19 cellular contexts compared by ENCODE assay signal in the genomic region with DNA sequence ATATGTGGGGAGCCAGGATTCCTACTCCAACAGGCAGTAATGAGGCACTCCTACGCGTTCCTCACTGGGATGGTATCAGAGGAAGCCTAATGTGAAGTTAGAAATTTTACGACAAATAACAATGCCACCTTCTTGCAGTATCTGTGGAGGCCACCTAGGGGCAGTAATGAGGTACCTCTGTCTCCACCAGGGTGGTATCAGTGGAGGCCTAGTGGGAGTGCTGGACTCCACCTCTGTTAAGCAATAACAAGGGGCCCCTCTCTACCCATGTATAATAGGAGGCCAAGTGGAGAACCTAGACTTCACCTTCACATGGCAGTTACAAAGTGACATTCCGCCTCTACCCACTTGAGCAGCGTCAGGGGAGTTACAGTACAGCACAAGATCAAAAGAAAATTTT.
A peak's percentile ranks its signal among the peaks of the same experiment; 100 is the strongest.
DNase-seq lines count a peak whose midpoint lies in the region; ATAC-seq, FAIRE-seq and TF ChIP-seq lines count a peak whose summit lies in the region.
"Had no signal": no experiment of that assay in that cellular context is flagged by ENCODE, and none has a peak within 500 bp of the region (broad histone marks: within the 10 kb centered on the region; RNA-seq: fewer than 3 reads in every experiment).

No MANE protein-coding gene starts in this region.

- H3K36me3 ChIP-seq in Panc1 (ENCODE audit: control insufficient read depth, insufficient read depth, low read length) (no peaks in the 10 kb centered on the region), neural progenitor cell (no peaks in the 10 kb centered on the region)
- H3K36me3 ChIP-seq: adrenal gland, ovary, tibial artery had no signal

- intact Hi-C loops in Panc1 (cut with micrococcal nuclease; ENCODE audit: unreplicated experiment): no loop called here

- H3K79me2 ChIP-seq in neural progenitor cell (ENCODE audit: low read depth): no peaks in the 10 kb centered on the region

- H3K4me2 ChIP-seq in neural progenitor cell: no peak overlapping the region

- CTCF ChIA-PET in activated CD4-positive, alpha-beta T cell treated with anti-CD3 and anti-CD28 coated beads, Interleukin-2, amount 10 ng/mL, durations not matched to agents 7 days and 5 days (lab: Charles Lee): no interaction called here
- CTCF ChIA-PET in Panc1 (lab: Charles Lee): no interaction called here
- CTCF ChIA-PET in activated CD4-positive, alpha-beta memory T cell treated with anti-CD3 and anti-CD28 coated beads, Interleukin-2, amount 10 ng/mL, durations not matched to agents 7 days and 5 days (lab: Charles Lee): no interaction called here

- no peaks in the 10 kb centered on the region for H3K4me1 ChIP-seq in Panc1 (ENCODE audit: control insufficient read depth, insufficient read depth, low read length)
- no peaks in the 10 kb centered on the region for H3K4me1 ChIP-seq in neural progenitor cell
- H3K4me1 ChIP-seq: adrenal gland, tibial artery had no signal

- H3K9me3 ChIP-seq in Panc1 (ENCODE audit: control insufficient read depth, insufficient read depth, low read depth, low read length) (no peaks in the 10 kb centered on the region), neural progenitor cell (ENCODE audit: low read depth) (no peaks in the 10 kb centered on the region)
- H3K9me3 ChIP-seq: adrenal gland, ovary had no signal

- H3K36me3 Mint-ChIP-seq in activated CD4-positive, alpha-beta T cell treated with anti-CD3 and anti-CD28 coated beads, Interleukin-2, amount 10 ng/mL, durations not matched to agents 7 days and 5 days (ENCODE audit: low read depth): no peaks in the 10 kb centered on the region
- H3K36me3 Mint-ChIP-seq in neural progenitor cell: no peaks in the 10 kb centered on the region
- H3K36me3 Mint-ChIP-seq in activated CD4-positive, alpha-beta memory T cell treated with anti-CD3 and anti-CD28 coated beads, Interleukin-2, amount 10 ng/mL, durations not matched to agents 7 days and 5 days (ENCODE audit: low read depth): no peaks in the 10 kb centered on the region
- H3K36me3 Mint-ChIP-seq: immature natural killer cell, mesothelial cell of epicardium had no signal

- POLR2A ChIA-PET in activated CD4-positive, alpha-beta T cell treated with anti-CD3 and anti-CD28 coated beads, Interleukin-2, amount 10 ng/mL, durations not matched to agents 7 days and 5 days (lab: Charles Lee): no interaction called here
- POLR2A ChIA-PET in Panc1 (lab: Charles Lee): no interaction called here
- POLR2A ChIA-PET in activated CD4-positive, alpha-beta memory T cell treated with anti-CD3 and anti-CD28 coated beads, Interleukin-2, amount 10 ng/mL, durations not matched to agents 7 days and 5 days (lab: Charles Lee): no interaction called here

- FAIRE-seq in RCC 7860 (lab: Jason Lieb, UNC): no peak
- FAIRE-seq: A204.1, colon had no signal

- BruUV-seq in Panc1 (replicated peaks; lab: Mats Ljungman, UMichigan): no TSS peak

- ATAC-seq in HG03159 (IDR thresholded peaks at IDR 0.05; ENCODE audit: unreplicated experiment) (peak; percentile 66), Panc1 (no peak)
- ATAC-seq: activated T-cell treated with anti-CD3 and anti-CD28 coated beads, Interleukin-2, amount 50 U/mL, for 4 hours had no signal

- no peak overlapping the region for H3K27ac ChIP-seq in Panc1 (ENCODE audit: low read length)
- H3K27ac ChIP-seq in neural progenitor cell: no peak overlapping the region
- H3K27ac ChIP-seq: adrenal gland, ovary, tibial artery had no signal

- no peak overlapping the region for H3K9ac ChIP-seq in neural progenitor cell

- H4K20me1 ChIP-seq in neural progenitor cell (ENCODE audit: low read depth): no peaks in the 10 kb centered on the region

- no peaks in the 10 kb centered on the region for H3F3A ChIP-seq in neural progenitor cell (ENCODE audit: low read depth)

- peak; percentile 17; the same call in 1 of the 2 replicates for TF ChIP-seq CTCF in Panc1 (IDR thresholded peaks at IDR 0.05)
- TF ChIP-seq CTCF in neural progenitor cell (IDR thresholded peaks at IDR 0.05): peak; percentile 43

- H3K27ac Mint-ChIP-seq in activated CD4-positive, alpha-beta T cell treated with anti-CD3 and anti-CD28 coated beads, Interleukin-2, amount 10 ng/mL, durations not matched to agents 7 days and 5 days: no peak overlapping the region
- H3K27ac Mint-ChIP-seq in neural progenitor cell: no peak overlapping the region
- no peak overlapping the region for H3K27ac Mint-ChIP-seq in activated CD4-positive, alpha-beta memory T cell treated with anti-CD3 and anti-CD28 coated beads, Interleukin-2, amount 10 ng/mL, durations not matched to agents 7 days and 5 days
- H3K27ac Mint-ChIP-seq: immature natural killer cell, mesothelial cell of epicardium had no signal

- no peak overlapping the region for H2AFZ ChIP-seq in neural progenitor cell (replicated peaks)

- H3K4me3 ChIP-seq in Panc1 (ENCODE audit: low read depth in 2 of 2, low read length in 2 of 2) (no peak overlapping the region), neural progenitor cell (no peak overlapping the region)
- H3K4me3 ChIP-seq: adrenal gland, ovary, tibial artery had no signal

- H3K4me1 Mint-ChIP-seq in activated CD4-positive, alpha-beta T cell treated with anti-CD3 and anti-CD28 coated beads, Interleukin-2, amount 10 ng/mL, durations not matched to agents 7 days and 5 days: no peaks in the 10 kb centered on the region
- H3K4me1 Mint-ChIP-seq in neural progenitor cell: peaks cover 4% of the 10 kb centered on the region
- no peaks in the 10 kb centered on the region for H3K4me1 Mint-ChIP-seq in activated CD4-positive, alpha-beta memory T cell treated with anti-CD3 and anti-CD28 coated beads, Interleukin-2, amount 10 ng/mL, durations not matched to agents 7 days and 5 days
- H3K4me1 Mint-ChIP-seq: immature natural killer cell, mesothelial cell of epicardium had no signal

- H3K27me3 Mint-ChIP-seq in activated CD4-positive, alpha-beta T cell treated with anti-CD3 and anti-CD28 coated beads, Interleukin-2, amount 10 ng/mL, durations not matched to agents 7 days and 5 days: no peaks in the 10 kb centered on the region
- peaks cover 2% of the 10 kb centered on the region for H3K27me3 Mint-ChIP-seq in neural progenitor cell (ENCODE audit: insufficient read depth, low read depth)
- H3K27me3 Mint-ChIP-seq in activated CD4-positive, alpha-beta memory T cell treated with anti-CD3 and anti-CD28 coated beads, Interleukin-2, amount 10 ng/mL, durations not matched to agents 7 days and 5 days: no peaks in the 10 kb centered on the region

- in situ Hi-C loops in Panc1 (cut with HindIII; ENCODE audit: low pct_unique_long_range_greater_than_20kb, low sequenced_read_pairs): no loop called here

- H3K27me3 ChIP-seq in Panc1 (ENCODE audit: control insufficient read depth, insufficient read depth, low read length): no peaks in the 10 kb centered on the region
- no peaks in the 10 kb centered on the region for H3K27me3 ChIP-seq in neural progenitor cell
- H3K27me3 ChIP-seq: adrenal gland, ovary, tibial artery had no signal

- H3K9me3 Mint-ChIP-seq in activated CD4-positive, alpha-beta T cell treated with anti-CD3 and anti-CD28 coated beads, Interleukin-2, amount 10 ng/mL, durations not matched to agents 7 days and 5 days: no peaks in the 10 kb centered on the region
- H3K9me3 Mint-ChIP-seq in neural progenitor cell: peaks cover 13% of the 10 kb centered on the region
- no peaks in the 10 kb centered on the region for H3K9me3 Mint-ChIP-seq in activated CD4-positive, alpha-beta memory T cell treated with anti-CD3 and anti-CD28 coated beads, Interleukin-2, amount 10 ng/mL, durations not matched to agents 7 days and 5 days
- H3K9me3 Mint-ChIP-seq: activated T-cell treated with anti-CD3 and anti-CD28 coated beads, Interleukin-2, amount 50 U/mL, for 4 hours had no signal

- DNase-seq in activated CD4-positive, alpha-beta T cell treated with anti-CD3 and anti-CD28 coated beads for 48 hours: peak; percentile 3
- no peak for DNase-seq in activated CD4-positive, alpha-beta T cell treated with anti-CD3 and anti-CD28 coated beads, Interleukin-2, amount 10 ng/mL, durations not matched to agents 7 days and 5 days
- no peak for DNase-seq in Panc1 (ENCODE audit: low read depth, low spot score)
- DNase-seq in neural progenitor cell (ENCODE audit: low spot score): no peak
- DNase-seq in RCC 7860 (ENCODE audit: low spot score): no peak
- no peak for DNase-seq in ecto neural progenitor cell (ENCODE audit: low spot score)
- no peak for DNase-seq in activated CD4-positive, alpha-beta memory T cell treated with anti-CD3 and anti-CD28 coated beads, Interleukin-2, amount 10 ng/mL, durations not matched to agents 7 days and 5 days
- DNase-seq: activated CD4-positive, alpha-beta T cell treated with anti-CD3 and anti-CD28 coated beads for 1 hour; activated T-cell treated with anti-CD3 and anti-CD28 coated beads, Interleukin-2, amount 50 U/mL, for 4 hours; adrenal gland; immature natural killer cell; Kasumi-1; NCI-H2171; ovary; tibial artery had no signal

- no peak overlapping the region for H3K4me3 Mint-ChIP-seq in activated CD4-positive, alpha-beta T cell treated with anti-CD3 and anti-CD28 coated beads, Interleukin-2, amount 10 ng/mL, durations not matched to agents 7 days and 5 days
- no peak overlapping the region for H3K4me3 Mint-ChIP-seq in neural progenitor cell
- no peak overlapping the region for H3K4me3 Mint-ChIP-seq in activated CD4-positive, alpha-beta memory T cell treated with anti-CD3 and anti-CD28 coated beads, Interleukin-2, amount 10 ng/mL, durations not matched to agents 7 days and 5 days
- H3K4me3 Mint-ChIP-seq: activated T-cell treated with anti-CD3 and anti-CD28 coated beads, Interleukin-2, amount 50 U/mL, for 4 hours; immature natural killer cell; mesothelial cell of epicardium had no signal
